Comparison of ENCODE assay signal across 1 cellular context in the genomic region with DNA sequence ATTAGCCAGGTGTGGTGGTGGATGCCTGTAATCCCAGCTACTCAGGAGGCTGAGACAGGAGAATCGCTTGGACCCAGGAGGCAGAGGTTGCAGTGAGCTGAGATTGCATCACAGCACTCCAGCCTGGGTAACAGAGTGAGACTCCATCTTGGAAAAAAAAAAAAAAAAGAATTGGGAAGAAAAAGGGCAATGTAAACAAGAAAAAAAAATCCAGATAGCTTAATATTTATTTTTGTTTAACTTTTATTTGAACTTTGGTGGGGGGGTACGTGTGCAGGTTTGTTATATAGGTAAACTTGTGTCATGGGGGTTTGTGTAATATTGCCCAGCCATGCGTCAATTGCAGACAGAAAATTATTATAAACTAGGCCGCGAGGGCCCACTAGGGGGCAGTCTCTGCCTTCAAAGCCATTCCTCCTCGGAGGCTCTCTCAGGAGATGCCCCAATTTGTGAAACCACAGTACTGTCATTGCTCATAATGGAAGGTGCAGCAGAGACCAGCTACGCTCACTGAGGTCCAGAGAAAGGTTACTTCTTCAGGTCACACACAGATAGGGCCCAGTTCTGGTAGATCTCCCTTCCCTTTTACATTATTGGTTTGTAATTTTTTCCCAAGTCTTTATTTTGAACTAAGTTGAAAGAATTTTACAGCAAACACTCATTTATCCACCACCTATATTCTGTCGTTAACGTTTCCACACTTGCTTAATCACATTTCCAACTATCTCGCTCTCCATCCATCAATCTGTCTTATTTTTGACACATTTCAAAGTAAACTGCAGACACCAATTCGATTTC.
TF ChIP-seq lines count a peak whose summit lies in the region.

No MANE protein-coding gene starts in this region.

TF ChIP-seq in GM12878, 131 proteins besides CTCF, POLR2A, EP300 and RAD21 (continued from another document):
- peak; percentile 47; the same call in 1 of the 2 replicates for TF ChIP-seq SMC3 (IDR thresholded peaks at IDR 0.05; ENCODE audit: borderline replicate concordance, low read length)
- TF ChIP-seq NFXL1 (IDR thresholded peaks at IDR 0.05; ENCODE audit: borderline replicate concordance): no peak
- TF ChIP-seq, protein P1, sequence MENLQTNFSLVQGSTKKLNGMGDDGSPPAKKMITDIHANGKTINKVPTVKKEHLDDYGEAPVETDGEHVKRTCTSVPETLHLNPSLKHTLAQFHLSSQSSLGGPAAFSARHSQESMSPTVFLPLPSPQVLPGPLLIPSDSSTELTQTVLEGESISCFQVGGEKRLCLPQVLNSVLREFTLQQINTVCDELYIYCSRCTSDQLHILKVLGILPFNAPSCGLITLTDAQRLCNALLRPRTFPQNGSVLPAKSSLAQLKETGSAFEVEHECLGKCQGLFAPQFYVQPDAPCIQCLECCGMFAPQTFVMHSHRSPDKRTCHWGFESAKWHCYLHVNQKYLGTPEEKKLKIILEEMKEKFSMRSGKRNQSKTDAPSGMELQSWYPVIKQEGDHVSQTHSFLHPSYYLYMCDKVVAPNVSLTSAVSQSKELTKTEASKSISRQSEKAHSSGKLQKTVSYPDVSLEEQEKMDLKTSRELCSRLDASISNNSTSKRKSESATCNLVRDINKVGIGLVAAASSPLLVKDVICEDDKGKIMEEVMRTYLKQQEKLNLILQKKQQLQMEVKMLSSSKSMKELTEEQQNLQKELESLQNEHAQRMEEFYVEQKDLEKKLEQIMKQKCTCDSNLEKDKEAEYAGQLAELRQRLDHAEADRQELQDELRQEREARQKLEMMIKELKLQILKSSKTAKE (IDR thresholded peaks at IDR 0.05; ENCODE audit: low read depth, poor library complexity, severe bottlenecking): no peak
- TF ChIP-seq BMI1 (IDR thresholded peaks at IDR 0.05; ENCODE audit: borderline replicate concordance): no peak
- 0 out of 2 replicates have a peak, but pooled peaks have one; percentile 20 for TF ChIP-seq CREB1 (IDR thresholded peaks at IDR 0.05; ENCODE audit: low read depth)
- no peak for TF ChIP-seq HDAC2 (IDR thresholded peaks at IDR 0.05)
- TF ChIP-seq BHLHE40 (IDR thresholded peaks at IDR 0.05; ENCODE audit: borderline replicate concordance in 1 of 2, low read depth in 2 of 2, low read length in 1 of 2): no peak
- TF ChIP-seq, protein P2, sequence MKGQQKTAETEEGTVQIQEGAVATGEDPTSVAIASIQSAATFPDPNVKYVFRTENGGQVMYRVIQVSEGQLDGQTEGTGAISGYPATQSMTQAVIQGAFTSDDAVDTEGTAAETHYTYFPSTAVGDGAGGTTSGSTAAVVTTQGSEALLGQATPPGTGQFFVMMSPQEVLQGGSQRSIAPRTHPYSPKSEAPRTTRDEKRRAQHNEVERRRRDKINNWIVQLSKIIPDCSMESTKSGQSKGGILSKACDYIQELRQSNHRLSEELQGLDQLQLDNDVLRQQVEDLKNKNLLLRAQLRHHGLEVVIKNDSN (IDR thresholded peaks at IDR 0.05; ENCODE audit: borderline replicate concordance, extremely low read length, insufficient read depth, low read depth, low read length): no peak
- TF ChIP-seq, protein P3, sequence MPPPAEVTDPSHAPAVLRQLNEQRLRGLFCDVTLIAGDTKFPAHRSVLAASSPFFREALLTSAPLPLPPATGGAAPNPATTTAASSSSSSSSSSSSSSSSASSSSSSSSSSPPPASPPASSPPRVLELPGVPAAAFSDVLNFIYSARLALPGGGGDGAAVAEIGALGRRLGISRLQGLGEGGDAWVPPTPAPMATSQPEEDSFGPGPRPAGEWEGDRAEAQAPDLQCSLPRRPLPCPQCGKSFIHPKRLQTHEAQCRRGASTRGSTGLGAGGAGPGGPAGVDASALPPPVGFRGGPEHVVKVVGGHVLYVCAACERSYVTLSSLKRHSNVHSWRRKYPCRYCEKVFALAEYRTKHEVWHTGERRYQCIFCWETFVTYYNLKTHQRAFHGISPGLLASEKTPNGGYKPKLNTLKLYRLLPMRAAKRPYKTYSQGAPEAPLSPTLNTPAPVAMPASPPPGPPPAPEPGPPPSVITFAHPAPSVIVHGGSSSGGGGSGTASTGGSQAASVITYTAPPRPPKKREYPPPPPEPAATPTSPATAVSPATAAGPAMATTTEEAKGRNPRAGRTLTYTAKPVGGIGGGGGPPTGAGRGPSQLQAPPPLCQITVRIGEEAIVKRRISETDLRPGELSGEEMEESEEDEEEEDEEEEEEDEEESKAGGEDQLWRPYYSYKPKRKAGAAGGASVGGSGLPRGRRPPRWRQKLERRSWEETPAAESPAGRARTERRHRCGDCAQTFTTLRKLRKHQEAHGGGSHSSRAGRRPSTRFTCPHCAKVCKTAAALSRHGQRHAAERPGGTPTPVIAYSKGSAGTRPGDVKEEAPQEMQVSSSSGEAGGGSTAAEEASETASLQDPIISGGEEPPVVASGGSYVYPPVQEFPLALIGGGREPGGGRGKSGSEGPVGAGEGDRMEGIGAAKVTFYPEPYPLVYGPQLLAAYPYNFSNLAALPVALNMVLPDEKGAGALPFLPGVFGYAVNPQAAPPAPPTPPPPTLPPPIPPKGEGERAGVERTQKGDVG (CRISPR knock-in tag; IDR thresholded peaks at IDR 0.05): no peak
- TF ChIP-seq, protein P4, sequence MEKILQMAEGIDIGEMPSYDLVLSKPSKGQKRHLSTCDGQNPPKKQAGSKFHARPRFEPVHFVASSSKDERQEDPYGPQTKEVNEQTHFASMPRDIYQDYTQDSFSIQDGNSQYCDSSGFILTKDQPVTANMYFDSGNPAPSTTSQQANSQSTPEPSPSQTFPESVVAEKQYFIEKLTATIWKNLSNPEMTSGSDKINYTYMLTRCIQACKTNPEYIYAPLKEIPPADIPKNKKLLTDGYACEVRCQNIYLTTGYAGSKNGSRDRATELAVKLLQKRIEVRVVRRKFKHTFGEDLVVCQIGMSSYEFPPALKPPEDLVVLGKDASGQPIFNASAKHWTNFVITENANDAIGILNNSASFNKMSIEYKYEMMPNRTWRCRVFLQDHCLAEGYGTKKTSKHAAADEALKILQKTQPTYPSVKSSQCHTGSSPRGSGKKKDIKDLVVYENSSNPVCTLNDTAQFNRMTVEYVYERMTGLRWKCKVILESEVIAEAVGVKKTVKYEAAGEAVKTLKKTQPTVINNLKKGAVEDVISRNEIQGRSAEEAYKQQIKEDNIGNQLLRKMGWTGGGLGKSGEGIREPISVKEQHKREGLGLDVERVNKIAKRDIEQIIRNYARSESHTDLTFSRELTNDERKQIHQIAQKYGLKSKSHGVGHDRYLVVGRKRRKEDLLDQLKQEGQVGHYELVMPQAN (conservative IDR thresholded peaks at IDR 0.05): no peak
- TF ChIP-seq RELA (IDR thresholded peaks at IDR 0.05; ENCODE audit: borderline replicate concordance, partially characterized antibody): peak; percentile 27
- TF ChIP-seq STAT3 (IDR thresholded peaks at IDR 0.05; ENCODE audit: low read depth, low read length): no peak
- TF ChIP-seq CHD1 (IDR thresholded peaks at IDR 0.05; ENCODE audit: low read depth, low read length): no peak
- TF ChIP-seq, protein P5, sequence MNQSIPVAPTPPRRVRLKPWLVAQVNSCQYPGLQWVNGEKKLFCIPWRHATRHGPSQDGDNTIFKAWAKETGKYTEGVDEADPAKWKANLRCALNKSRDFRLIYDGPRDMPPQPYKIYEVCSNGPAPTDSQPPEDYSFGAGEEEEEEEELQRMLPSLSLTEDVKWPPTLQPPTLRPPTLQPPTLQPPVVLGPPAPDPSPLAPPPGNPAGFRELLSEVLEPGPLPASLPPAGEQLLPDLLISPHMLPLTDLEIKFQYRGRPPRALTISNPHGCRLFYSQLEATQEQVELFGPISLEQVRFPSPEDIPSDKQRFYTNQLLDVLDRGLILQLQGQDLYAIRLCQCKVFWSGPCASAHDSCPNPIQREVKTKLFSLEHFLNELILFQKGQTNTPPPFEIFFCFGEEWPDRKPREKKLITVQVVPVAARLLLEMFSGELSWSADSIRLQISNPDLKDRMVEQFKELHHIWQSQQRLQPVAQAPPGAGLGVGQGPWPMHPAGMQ (IDR thresholded peaks at IDR 0.05; ENCODE audit: borderline replicate concordance): no peak
